In genomic region chr9:124632077-124632621, GRCh38 we compare ENCODE assay signal across 19 cellular contexts.
DNase-seq lines count a peak whose midpoint lies in the region; ATAC-seq, FAIRE-seq and TF ChIP-seq lines count a peak whose summit lies in the region.
"Had no signal": no experiment of that assay in that cellular context is flagged by ENCODE, and none has a peak within 500 bp of the region (broad histone marks: within the 10 kb centered on the region; RNA-seq: fewer than 3 reads in every experiment).

No MANE protein-coding gene starts in this region.

- H3K9me3 ChIP-seq in psoas muscle (no peaks in the 10 kb centered on the region), right lobe of liver (no peaks in the 10 kb centered on the region), prostate gland (no peaks in the 10 kb centered on the region)
- H3K9me3 ChIP-seq: BLaER1 treated with 17β-estradiol and CSF1 and Interleukin-3, amounts not matched to agents 10 nM and 100 nM; body of pancreas; neutrophil; upper lobe of right lung had no signal

- intact Hi-C loops in psoas muscle (cut with DNase I) (no loop called here), sciatic nerve (cut with DNase I) (no loop called here), right lobe of liver (cut with DNase I) (no loop called here), prostate gland (cut with DNase I) (no loop called here)

- no peak for TF ChIP-seq CTCF in psoas muscle (IDR thresholded peaks at IDR 0.05)
- TF ChIP-seq CTCF in right lobe of liver (IDR thresholded peaks at IDR 0.05) = no peak
- no peak for TF ChIP-seq CTCF in prostate gland (IDR thresholded peaks at IDR 0.05)

- FAIRE-seq in H54 (lab: Jason Lieb, UNC) = peak; percentile 95
- FAIRE-seq: islet of Langerhans had no signal

- peaks cover 6% of the 10 kb centered on the region for H3K4me1 ChIP-seq in psoas muscle
- H3K4me1 ChIP-seq in right lobe of liver = no peaks in the 10 kb centered on the region
- H3K4me1 ChIP-seq in prostate gland (replicated peaks) = no peaks in the 10 kb centered on the region
- H3K4me1 ChIP-seq: BLaER1 treated with 17β-estradiol and CSF1 and Interleukin-3, amounts not matched to agents 10 nM and 100 nM; body of pancreas; upper lobe of right lung had no signal

- H3K4me3 ChIP-seq in psoas muscle = no peak overlapping the region
- H3K4me3 ChIP-seq in right lobe of liver = no peak overlapping the region
- H3K4me3 ChIP-seq in prostate gland = no peak overlapping the region
- H3K4me3 ChIP-seq: BLaER1 treated with 17β-estradiol and CSF1 and Interleukin-3, amounts not matched to agents 10 nM and 100 nM; body of pancreas; skin epidermis; upper lobe of right lung had no signal

- TF ChIP-seq POLR2A in H54 (IDR thresholded peaks at IDR 0.05; ENCODE audit: low read depth, low read length) = no peak
- no peak for TF ChIP-seq POLR2A in right lobe of liver (IDR thresholded peaks at IDR 0.05)
- no peak for TF ChIP-seq POLR2A in prostate gland (IDR thresholded peaks at IDR 0.05)

- 45 to 55% (median 49%) methylated on average over 5 of the region's 5 CpGs for WGBS in psoas muscle, 3 donors
- WGBS in right lobe of liver (ENCODE audit: insufficient coverage, low coverage, low lambda C conversion rate, missing lambda C conversion rate) = 62% methylated on average over 5 of the region's 5 CpGs
- WGBS in prostate gland = 4% methylated on average over 5 of the region's 5 CpGs

- ATAC-seq in psoas muscle (peak in 3 of 4 donors; percentile 36 to 56 (median 47)), sciatic nerve (no peak), right lobe of liver (no peak)
- ATAC-seq: body of pancreas; Panc1; stimulated activated naive B cell treated with anti-CD40 and anti-IgM and Interleukin-4, amounts not matched to agents 10 μg/mL and 1 μg/mL and 100 μg/mL, for 72 hours; upper lobe of right lung had no signal

- H3K27me3 ChIP-seq in psoas muscle (ENCODE audit: insufficient read depth in 3 of 3, low read length in 2 of 3) (no peaks in the 10 kb centered on the region), right lobe of liver (no peaks in the 10 kb centered on the region), prostate gland (replicated peaks; ENCODE audit: insufficient read depth) (no peaks in the 10 kb centered on the region)
- H3K27me3 ChIP-seq: BLaER1 treated with 17β-estradiol and CSF1 and Interleukin-3, amounts not matched to agents 10 nM and 100 nM; body of pancreas; neutrophil; upper lobe of right lung had no signal

- DNase-seq in H54 (ENCODE audit: insufficient read length, low spot score) = no peak
- peak; percentile 70 for DNase-seq in RPMI7951 (ENCODE audit: low read depth)
- DNase-seq in fibroblast of gingiva (ENCODE audit: low read depth) = peak; percentile 7
- DNase-seq in psoas muscle = no peak
- no peak for DNase-seq in sciatic nerve (ENCODE audit: low spot score)
- DNase-seq in right lobe of liver = no peak
- DNase-seq in prostate gland (ENCODE audit: low spot score) = no peak
- DNase-seq: body of pancreas; effector CD4-positive, alpha-beta T cell; H7; NCI-H1694; stimulated activated naive B cell treated with anti-CD40 and anti-IgM and Interleukin-4, amounts not matched to agents 10 μg/mL and 1 μg/mL and 100 μg/mL, for 72 hours; upper lobe of right lung had no signal

- no peaks in the 10 kb centered on the region for H3K36me3 ChIP-seq in psoas muscle (ENCODE audit: insufficient read depth in 1 of 2, low read depth in 1 of 2)
- H3K36me3 ChIP-seq in right lobe of liver = no peaks in the 10 kb centered on the region
- H3K36me3 ChIP-seq in prostate gland = no peaks in the 10 kb centered on the region
- H3K36me3 ChIP-seq: BLaER1 treated with 17β-estradiol and CSF1 and Interleukin-3, amounts not matched to agents 10 nM and 100 nM; neutrophil; upper lobe of right lung had no signal

- no peak overlapping the region for H3K27ac ChIP-seq in psoas muscle
- H3K27ac ChIP-seq in right lobe of liver = no peak overlapping the region
- no peak overlapping the region for H3K27ac ChIP-seq in prostate gland
- H3K27ac ChIP-seq: BLaER1 treated with 17β-estradiol and CSF1 and Interleukin-3, amounts not matched to agents 10 nM and 100 nM; body of pancreas; KMS-11; neutrophil; skin epidermis; upper lobe of right lung had no signal

Comparison
In these comparisons a context has a peak if more than half of its experiments do, and no peak if none do; other contexts are left out.
1. DNase-seq: peak in RPMI7951 (single experiment) and fibroblast of gingiva (single experiment); none in H54 (single experiment), psoas muscle (0 of 2), sciatic nerve (single experiment), right lobe of liver (0 of 3) and prostate gland (single experiment).
2. ATAC-seq: peak in psoas muscle (3 of 4); none in sciatic nerve (single experiment) and right lobe of liver (0 of 4).